ENCODE assay signal across 34 cellular contexts in genomic region chr1:111779546-111779945, GRCh38. TPM values are rescaled to one million over a fixed set of nuclear protein-coding genes. Genes with fewer than 3 reads are reported as not detected.
"Had no signal": no experiment of that assay in that cellular context is flagged by ENCODE, and none has a peak within 500 bp of the region (broad histone marks: within the 10 kb centered on the region; RNA-seq: fewer than 3 reads in every experiment).

No MANE protein-coding gene starts in this region.

- H3K9me3 ChIP-seq: ascending aorta, breast epithelium had no signal

- H3K4me3 ChIP-seq: ascending aorta, breast epithelium, cardiac muscle cell, coronary artery, dorsolateral prefrontal cortex had no signal

- H3K27me3 ChIP-seq: ascending aorta, breast epithelium, cardiac muscle cell, dorsolateral prefrontal cortex had no signal

- H3K4me3 Mint-ChIP-seq: activated CD4-positive, alpha-beta memory T cell treated with anti-CD3 and anti-CD28 coated beads for 36 hours; activated CD4-positive, alpha-beta T cell treated with anti-CD3 and anti-CD28 coated beads for 36 hours; activated CD4-positive, alpha-beta T cell treated with anti-CD3 and anti-CD28 coated beads, Interleukin-2, amount 10 ng/mL, durations not matched to agents 24 days and 14 days; activated CD8-positive, alpha-beta memory T cell treated with anti-CD3 and anti-CD28 coated beads, Interleukin-2, amount 10 ng/mL, durations not matched to agents 7 days and 5 days; activated CD8-positive, alpha-beta T cell treated with anti-CD3 and anti-CD28 coated beads, Interleukin-2, amount 10 ng/mL, durations not matched to agents 7 days and 5 days; activated naive CD4-positive, alpha-beta T cell treated with anti-CD3 and anti-CD28 coated beads for 36 hours; activated naive CD4-positive, alpha-beta T cell treated with anti-CD3 and anti-CD28 coated beads, Interleukin-2, amount 50 U/mL, for 24 hours; activated naive CD8-positive, alpha-beta T cell treated with anti-CD3 and anti-CD28 coated beads for 36 hours; activated naive CD8-positive, alpha-beta T cell treated with anti-CD3 and anti-CD28 coated beads, Interleukin-2, amount 50 U/mL, for 24 hours; activated T-helper 1 cell treated with anti-CD3 and anti-CD28 coated beads, Interleukin-12 subunit alpha, Interleukin-12 subunit beta, Interleukin-2, Interleukin-4 antibody, amounts not matched to agents 30 ng/mL and 10 ng/mL and 1 ng/mL, durations not matched to agents 14 hours and 24 hours and 36 hours; brain; dendritic cell treated with granulocyte-macrophage colony-stimulating factor and Interleukin-4, amounts not matched to agents 40 ng/mL and 50 ng/mL, for 4 days; endodermal cell; T-helper 17 cell; T-helper 2 cell treated with Interferon-gamma antibody and Interleukin-4, amounts not matched to agents 5 μg/mL and 100 μg/mL, for 36 hours had no signal

- H3K4me1 ChIP-seq: ascending aorta, breast epithelium had no signal

- H3K4me1 Mint-ChIP-seq: activated CD4-positive, alpha-beta T cell treated with anti-CD3 and anti-CD28 coated beads for 36 hours; activated CD4-positive, alpha-beta T cell treated with anti-CD3 and anti-CD28 coated beads, Interleukin-2, amount 10 ng/mL, durations not matched to agents 24 days and 14 days; activated CD8-positive, alpha-beta memory T cell treated with anti-CD3 and anti-CD28 coated beads, Interleukin-2, amount 10 ng/mL, durations not matched to agents 7 days and 5 days; activated naive CD4-positive, alpha-beta T cell treated with anti-CD3 and anti-CD28 coated beads, Interleukin-2, amount 50 U/mL, for 24 hours; activated naive CD8-positive, alpha-beta T cell treated with anti-CD3 and anti-CD28 coated beads for 36 hours; activated naive CD8-positive, alpha-beta T cell treated with anti-CD3 and anti-CD28 coated beads, Interleukin-2, amount 50 U/mL, for 24 hours had no signal

- H3K27ac Mint-ChIP-seq: activated CD4-positive, alpha-beta memory T cell treated with anti-CD3 and anti-CD28 coated beads for 36 hours; activated CD4-positive, alpha-beta T cell treated with anti-CD3 and anti-CD28 coated beads for 36 hours; activated CD4-positive, alpha-beta T cell treated with anti-CD3 and anti-CD28 coated beads, Interleukin-2, amount 10 ng/mL, durations not matched to agents 24 days and 14 days; activated CD8-positive, alpha-beta memory T cell treated with anti-CD3 and anti-CD28 coated beads, Interleukin-2, amount 10 ng/mL, durations not matched to agents 7 days and 5 days; activated CD8-positive, alpha-beta T cell treated with anti-CD3 and anti-CD28 coated beads, Interleukin-2, amount 10 ng/mL, durations not matched to agents 7 days and 5 days; activated naive CD4-positive, alpha-beta T cell treated with anti-CD3 and anti-CD28 coated beads for 36 hours; activated naive CD4-positive, alpha-beta T cell treated with anti-CD3 and anti-CD28 coated beads, Interleukin-2, amount 50 U/mL, for 24 hours; activated naive CD8-positive, alpha-beta T cell treated with anti-CD3 and anti-CD28 coated beads for 36 hours; activated naive CD8-positive, alpha-beta T cell treated with anti-CD3 and anti-CD28 coated beads, Interleukin-2, amount 50 U/mL, for 24 hours; activated T-helper 1 cell treated with anti-CD3 and anti-CD28 coated beads, Interleukin-12 subunit alpha, Interleukin-12 subunit beta, Interleukin-2, Interleukin-4 antibody, amounts not matched to agents 30 ng/mL and 10 ng/mL and 1 ng/mL, durations not matched to agents 14 hours and 24 hours and 36 hours; activated T-helper 2 cell treated with anti-CD3 and anti-CD28 coated beads, Interferon-gamma antibody, Interleukin-2, Interleukin-4, amounts not matched to agents 10 μg/mL and 5 μg/mL and 100 μg/mL, durations not matched to agents 14 hours and 24 hours and 36 hours; brain; dendritic cell treated with granulocyte-macrophage colony-stimulating factor and Interleukin-4, amounts not matched to agents 40 ng/mL and 50 ng/mL, for 4 days; endodermal cell; T-helper 17 cell; T-helper 2 cell treated with Interferon-gamma antibody and Interleukin-4, amounts not matched to agents 5 μg/mL and 100 μg/mL, for 36 hours had no signal

- DNase-seq: activated CD4-positive, alpha-beta memory T cell treated with anti-CD3 and anti-CD28 coated beads for 36 hours; activated CD4-positive, alpha-beta T cell treated with anti-CD3 and anti-CD28 coated beads for 36 hours; activated CD4-positive, alpha-beta T cell treated with anti-CD3 and anti-CD28 coated beads, Interleukin-2, amount 10 ng/mL, durations not matched to agents 24 days and 14 days; activated CD4-positive, CD25-positive, alpha-beta regulatory T cell; activated CD4-positive, CD25-positive, alpha-beta regulatory T cell treated with anti-CD3 and anti-CD28 coated beads, Interleukin-2, amount 50 U/mL, for 72 hours; activated CD8-positive, alpha-beta memory T cell treated with anti-CD3 and anti-CD28 coated beads, Interleukin-2, amount 10 ng/mL, durations not matched to agents 7 days and 5 days; activated CD8-positive, alpha-beta memory T cell treated with anti-CD3 and anti-CD28 coated beads, Interleukin-2, amount 50 U/mL, for 4 hours; activated CD8-positive, alpha-beta T cell treated with anti-CD3 and anti-CD28 coated beads, Interleukin-2, amount 10 ng/mL, durations not matched to agents 7 days and 5 days; activated effector memory CD4-positive, alpha-beta T cell treated with anti-CD3 and anti-CD28 coated beads, Interleukin-2, amount 50 U/mL, for 16 hours; activated naive CD4-positive, alpha-beta T cell treated with anti-CD3 and anti-CD28 coated beads for 36 hours; activated naive CD8-positive, alpha-beta T cell treated with anti-CD3 and anti-CD28 coated beads for 36 hours; activated naive CD8-positive, alpha-beta T cell treated with anti-CD3 and anti-CD28 coated beads, Interleukin-2, amount 50 U/mL, for 24 hours; activated T-cell treated with anti-CD3 and anti-CD28 coated beads, Interleukin-2, amount 50 U/mL, for 1 hour; activated T-cell treated with anti-CD3 and anti-CD28 coated beads, Interleukin-2, amount 50 U/mL, for 48 hours; central memory CD4-positive, alpha-beta T cell; dorsolateral prefrontal cortex; effector memory CD4-positive, alpha-beta T cell; endodermal cell; head of caudate nucleus; T-helper 1 cell; T-helper 17 cell; T1000; WERI-Rb-1 had no signal

- H3K36me3 Mint-ChIP-seq: activated CD4-positive, alpha-beta memory T cell treated with anti-CD3 and anti-CD28 coated beads for 36 hours; activated CD8-positive, alpha-beta memory T cell treated with anti-CD3 and anti-CD28 coated beads, Interleukin-2, amount 10 ng/mL, durations not matched to agents 7 days and 5 days; activated naive CD8-positive, alpha-beta T cell treated with anti-CD3 and anti-CD28 coated beads for 36 hours had no signal

- ATAC-seq: activated CD4-positive, alpha-beta T cell treated with anti-CD3 and anti-CD28 coated beads for 36 hours; activated CD8-positive, alpha-beta memory T cell treated with anti-CD3 and anti-CD28 coated beads, Interleukin-2, amount 10 ng/mL, durations not matched to agents 7 days and 5 days; activated CD8-positive, alpha-beta T cell treated with anti-CD3 and anti-CD28 coated beads, Interleukin-2, amount 10 ng/mL, durations not matched to agents 7 days and 5 days; activated naive CD8-positive, alpha-beta T cell treated with anti-CD3 and anti-CD28 coated beads, Interleukin-2, amount 50 U/mL, for 24 hours; esophagus mucosa; T-helper 17 cell had no signal

- H3K27me3 Mint-ChIP-seq: activated CD4-positive, alpha-beta memory T cell treated with anti-CD3 and anti-CD28 coated beads for 36 hours; activated CD4-positive, alpha-beta T cell treated with anti-CD3 and anti-CD28 coated beads for 36 hours; activated naive CD8-positive, alpha-beta T cell treated with anti-CD3 and anti-CD28 coated beads for 36 hours; activated naive CD8-positive, alpha-beta T cell treated with anti-CD3 and anti-CD28 coated beads, Interleukin-2, amount 50 U/mL, for 24 hours had no signal

- H3K36me3 ChIP-seq: breast epithelium, cardiac muscle cell, WERI-Rb-1 had no signal

- H3K27ac ChIP-seq: ascending aorta, breast epithelium, cardiac muscle cell, coronary artery, dorsolateral prefrontal cortex, WERI-Rb-1 had no signal

- H3K9me3 Mint-ChIP-seq: activated CD4-positive, alpha-beta memory T cell treated with anti-CD3 and anti-CD28 coated beads for 36 hours; activated CD4-positive, alpha-beta T cell treated with anti-CD3 and anti-CD28 coated beads, Interleukin-2, amount 10 ng/mL, durations not matched to agents 24 days and 14 days; activated naive CD4-positive, alpha-beta T cell treated with anti-CD3 and anti-CD28 coated beads for 36 hours; activated naive CD4-positive, alpha-beta T cell treated with anti-CD3 and anti-CD28 coated beads, Interleukin-2, amount 50 U/mL, for 24 hours; activated naive CD8-positive, alpha-beta T cell treated with anti-CD3 and anti-CD28 coated beads for 36 hours; activated naive CD8-positive, alpha-beta T cell treated with anti-CD3 and anti-CD28 coated beads, Interleukin-2, amount 50 U/mL, for 24 hours; activated T-helper 1 cell treated with anti-CD3 and anti-CD28 coated beads, Interleukin-12 subunit alpha, Interleukin-12 subunit beta, Interleukin-2, Interleukin-4 antibody, amounts not matched to agents 30 ng/mL and 10 ng/mL and 1 ng/mL, durations not matched to agents 14 hours and 24 hours and 36 hours; activated T-helper 2 cell treated with anti-CD3 and anti-CD28 coated beads, Interferon-gamma antibody, Interleukin-2, Interleukin-4, amounts not matched to agents 10 μg/mL and 5 μg/mL and 100 μg/mL, durations not matched to agents 14 hours and 24 hours and 36 hours; dendritic cell treated with granulocyte-macrophage colony-stimulating factor and Interleukin-4, amounts not matched to agents 40 ng/mL and 50 ng/mL, for 4 days; endodermal cell; T-helper 2 cell treated with Interferon-gamma antibody and Interleukin-4, amounts not matched to agents 5 μg/mL and 100 μg/mL, for 36 hours had no signal

RNA-seq across cellular contexts. Expression of gene INKA2, which starts 40.4 kb away (rescaled TPM):
- total RNA-seq: ascending aorta had no signal
